Comparison of ENCODE assay signal across 1 cellular context in the genomic region with DNA sequence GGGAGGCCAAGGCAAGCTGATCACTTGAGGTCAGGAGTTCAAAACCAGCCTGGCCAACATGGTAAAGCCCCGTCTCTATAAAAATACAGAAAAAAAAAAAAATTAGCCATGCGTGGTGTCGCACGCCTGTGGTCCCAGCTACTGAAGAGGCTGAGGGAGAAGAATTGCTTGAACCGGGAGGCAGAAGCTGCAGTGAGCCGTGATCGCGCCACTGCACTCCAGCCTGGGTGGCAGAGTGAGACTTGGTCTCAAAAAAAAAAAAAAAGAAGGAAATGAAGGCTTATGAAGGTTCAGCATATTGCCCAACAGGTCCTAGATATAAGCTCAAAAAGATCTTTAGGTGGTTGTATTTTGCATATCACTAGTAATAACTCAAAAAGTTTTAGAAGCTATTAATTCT.
TF ChIP-seq lines count a peak whose summit lies in the region.

No MANE protein-coding gene starts in this region.

TF ChIP-seq in GM12878, 131 proteins besides CTCF, POLR2A, EP300 and RAD21:
- TF ChIP-seq TBL1XR1 (IDR thresholded peaks at IDR 0.05; ENCODE audit: low read depth, low read length) = no peak
- TF ChIP-seq TCF3 (IDR thresholded peaks at IDR 0.05; ENCODE audit: borderline replicate concordance, insufficient read depth, low read depth, low read length) = no peak
- no peak for TF ChIP-seq MEF2B (IDR thresholded peaks at IDR 0.05; ENCODE audit: partially characterized antibody, poor library complexity, severe bottlenecking)
- TF ChIP-seq TAF1 (IDR thresholded peaks at IDR 0.05; ENCODE audit: borderline replicate concordance, low read depth, low read length) = no peak
- no peak for TF ChIP-seq CBX5 (IDR thresholded peaks at IDR 0.05; ENCODE audit: low read depth)
- TF ChIP-seq NFIC (IDR thresholded peaks at IDR 0.05; ENCODE audit: low read depth, low read length) = no peak
- no peak for TF ChIP-seq IRF4 (IDR thresholded peaks at IDR 0.05; ENCODE audit: low read depth, low read length)
- no peak for TF ChIP-seq WRNIP1 (IDR thresholded peaks at IDR 0.05; ENCODE audit: borderline replicate concordance, low read depth, low read length)
- TF ChIP-seq, protein P1, sequence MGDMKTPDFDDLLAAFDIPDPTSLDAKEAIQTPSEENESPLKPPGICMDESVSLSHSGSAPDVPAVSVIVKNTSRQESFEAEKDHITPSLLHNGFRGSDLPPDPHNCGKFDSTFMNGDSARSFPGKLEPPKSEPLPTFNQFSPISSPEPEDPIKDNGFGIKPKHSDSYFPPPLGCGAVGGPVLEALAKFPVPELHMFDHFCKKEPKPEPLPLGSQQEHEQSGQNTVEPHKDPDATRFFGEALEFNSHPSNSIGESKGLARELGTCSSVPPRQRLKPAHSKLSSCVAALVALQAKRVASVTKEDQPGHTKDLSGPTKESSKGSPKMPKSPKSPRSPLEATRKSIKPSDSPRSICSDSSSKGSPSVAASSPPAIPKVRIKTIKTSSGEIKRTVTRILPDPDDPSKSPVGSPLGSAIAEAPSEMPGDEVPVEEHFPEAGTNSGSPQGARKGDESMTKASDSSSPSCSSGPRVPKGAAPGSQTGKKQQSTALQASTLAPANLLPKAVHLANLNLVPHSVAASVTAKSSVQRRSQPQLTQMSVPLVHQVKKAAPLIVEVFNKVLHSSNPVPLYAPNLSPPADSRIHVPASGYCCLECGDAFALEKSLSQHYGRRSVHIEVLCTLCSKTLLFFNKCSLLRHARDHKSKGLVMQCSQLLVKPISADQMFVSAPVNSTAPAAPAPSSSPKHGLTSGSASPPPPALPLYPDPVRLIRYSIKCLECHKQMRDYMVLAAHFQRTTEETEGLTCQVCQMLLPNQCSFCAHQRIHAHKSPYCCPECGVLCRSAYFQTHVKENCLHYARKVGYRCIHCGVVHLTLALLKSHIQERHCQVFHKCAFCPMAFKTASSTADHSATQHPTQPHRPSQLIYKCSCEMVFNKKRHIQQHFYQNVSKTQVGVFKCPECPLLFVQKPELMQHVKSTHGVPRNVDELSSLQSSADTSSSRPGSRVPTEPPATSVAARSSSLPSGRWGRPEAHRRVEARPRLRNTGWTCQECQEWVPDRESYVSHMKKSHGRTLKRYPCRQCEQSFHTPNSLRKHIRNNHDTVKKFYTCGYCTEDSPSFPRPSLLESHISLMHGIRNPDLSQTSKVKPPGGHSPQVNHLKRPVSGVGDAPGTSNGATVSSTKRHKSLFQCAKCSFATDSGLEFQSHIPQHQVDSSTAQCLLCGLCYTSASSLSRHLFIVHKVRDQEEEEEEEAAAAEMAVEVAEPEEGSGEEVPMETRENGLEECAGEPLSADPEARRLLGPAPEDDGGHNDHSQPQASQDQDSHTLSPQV (IDR thresholded peaks at IDR 0.05) = no peak
- TF ChIP-seq ZSCAN29 (IDR thresholded peaks at IDR 0.05) = no peak
- TF ChIP-seq SMC3 (IDR thresholded peaks at IDR 0.05; ENCODE audit: borderline replicate concordance, low read length) = no peak
- no peak for TF ChIP-seq MXI1 (IDR thresholded peaks at IDR 0.05; ENCODE audit: low read depth, low read length)
- TF ChIP-seq, protein P2, sequence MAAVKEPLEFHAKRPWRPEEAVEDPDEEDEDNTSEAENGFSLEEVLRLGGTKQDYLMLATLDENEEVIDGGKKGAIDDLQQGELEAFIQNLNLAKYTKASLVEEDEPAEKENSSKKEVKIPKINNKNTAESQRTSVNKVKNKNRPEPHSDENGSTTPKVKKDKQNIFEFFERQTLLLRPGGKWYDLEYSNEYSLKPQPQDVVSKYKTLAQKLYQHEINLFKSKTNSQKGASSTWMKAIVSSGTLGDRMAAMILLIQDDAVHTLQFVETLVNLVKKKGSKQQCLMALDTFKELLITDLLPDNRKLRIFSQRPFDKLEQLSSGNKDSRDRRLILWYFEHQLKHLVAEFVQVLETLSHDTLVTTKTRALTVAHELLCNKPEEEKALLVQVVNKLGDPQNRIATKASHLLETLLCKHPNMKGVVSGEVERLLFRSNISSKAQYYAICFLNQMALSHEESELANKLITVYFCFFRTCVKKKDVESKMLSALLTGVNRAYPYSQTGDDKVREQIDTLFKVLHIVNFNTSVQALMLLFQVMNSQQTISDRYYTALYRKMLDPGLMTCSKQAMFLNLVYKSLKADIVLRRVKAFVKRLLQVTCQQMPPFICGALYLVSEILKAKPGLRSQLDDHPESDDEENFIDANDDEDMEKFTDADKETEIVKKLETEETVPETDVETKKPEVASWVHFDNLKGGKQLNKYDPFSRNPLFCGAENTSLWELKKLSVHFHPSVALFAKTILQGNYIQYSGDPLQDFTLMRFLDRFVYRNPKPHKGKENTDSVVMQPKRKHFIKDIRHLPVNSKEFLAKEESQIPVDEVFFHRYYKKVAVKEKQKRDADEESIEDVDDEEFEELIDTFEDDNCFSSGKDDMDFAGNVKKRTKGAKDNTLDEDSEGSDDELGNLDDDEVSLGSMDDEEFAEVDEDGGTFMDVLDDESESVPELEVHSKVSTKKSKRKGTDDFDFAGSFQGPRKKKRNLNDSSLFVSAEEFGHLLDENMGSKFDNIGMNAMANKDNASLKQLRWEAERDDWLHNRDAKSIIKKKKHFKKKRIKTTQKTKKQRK (IDR thresholded peaks at IDR 0.05; ENCODE audit: low read depth, low read length) = no peak
- no peak for TF ChIP-seq MYB (IDR thresholded peaks at IDR 0.05; ENCODE audit: borderline replicate concordance, low read depth, low read length)
TF ChIP-seq in GM12878: peak in this region for 0.
